ENCODE assay signal across 8 cellular contexts in genomic region chr1:61741682-61742619, GRCh38. TPM values are rescaled to one million over a fixed set of nuclear protein-coding genes. Genes with fewer than 3 reads are reported as not detected.
DNase-seq lines count a peak whose midpoint lies in the region; ATAC-seq, FAIRE-seq and TF ChIP-seq lines count a peak whose summit lies in the region.

TSS of gene PATJ (plus strand) at chr1:61742480. CDS start at chr1:61762893, 20,413 bp downstream.

- H2AFZ ChIP-seq in keratinocyte (ENCODE audit: control insufficient read depth, low read length) = peak within 1 kb of the TSS; percentile 96

- H3K9ac ChIP-seq in keratinocyte (ENCODE audit: control insufficient read depth, extremely low read depth, insufficient read depth, low read length) = peak within 1 kb of the TSS; percentile 91

- no peak for TF ChIP-seq CTCF in keratinocyte (optimal IDR thresholded peaks at IDR 0.05 in 1 of 3, IDR thresholded peaks at IDR 0.05 in 1 of 3, conservative IDR thresholded peaks at IDR 0.05 in 1 of 3; ENCODE audit: extremely low read depth in 1 of 3, insufficient read depth in 2 of 3, low read length in 3 of 3)

- dilution Hi-C loops in keratinocyte (cut with MboI; ENCODE audit: extremely low pct_ligation_motif_present, low sequenced_read_pairs) = no loop called here

- TF ChIP-seq EP300 in Ishikawa (IDR thresholded peaks at IDR 0.05; ENCODE audit: borderline replicate concordance) = no peak

- peak; percentile 69 for DNase-seq in DMS79 treated with DMSO at 0.1 percent for 48 hours (lab: John Stamatoyannopoulos, UW)
- peak; percentile 61 for DNase-seq in T-helper 22 cell (ENCODE audit: low read depth)
- peak; percentile 82 to 96 for DNase-seq in T47D (ENCODE audit: low read depth in 1 of 2, low spot score in 1 of 2)
- no peak for DNase-seq in keratinocyte (ENCODE audit: low read depth, low spot score)
- DNase-seq in stimulated activated CD4-positive, alpha-beta T cell treated with anti-CD3 and anti-CD28 coated beads, Interleukin-15, amount 100 ng/mL, for 1 hour (ENCODE audit: low read depth in 1 of 2, low spot score in 1 of 2) = peak; percentile 52 to 56
- DNase-seq in UCSD-AML1 (lab: John Stamatoyannopoulos, UW; ENCODE audit: unreplicated experiment) = no peak

- H3K79me2 ChIP-seq in keratinocyte (ENCODE audit: control insufficient read depth, insufficient read depth, low read length) = peaks cover 41% of the 10 kb centered on the region

- peak within 1 kb of the TSS; percentile 74 to 94 (median 92) for H3K4me3 ChIP-seq in keratinocyte (ENCODE audit: control insufficient read depth in 2 of 3, extremely low read depth in 1 of 3, insufficient read depth in 2 of 3, low read depth in 1 of 3, low read length in 3 of 3)

- no peaks in the 10 kb centered on the region for H3K9me1 ChIP-seq in keratinocyte (ENCODE audit: control insufficient read depth, extremely low read depth, insufficient read depth, low read length)

- no peak for FAIRE-seq in keratinocyte (lab: Jason Lieb, UNC)

- no peaks in the 10 kb centered on the region for H3K27me3 ChIP-seq in keratinocyte (ENCODE audit: control insufficient read depth, extremely low read depth, insufficient read depth, low read length)

- in situ Hi-C loops in T47D (cut with HindIII; ENCODE audit: low pct_unique_long_range_greater_than_20kb, low sequenced_read_pairs) = no loop called here

- H3K9me3 ChIP-seq in keratinocyte (ENCODE audit: control insufficient read depth, low read depth, low read length) = no peaks in the 10 kb centered on the region

- ATAC-seq in GM21447 (IDR thresholded peaks at IDR 0.05; ENCODE audit: unreplicated experiment) = peak; percentile 80

- peaks cover 25% of the 10 kb centered on the region for H3K4me1 ChIP-seq in keratinocyte (ENCODE audit: control insufficient read depth, extremely low read depth, insufficient read depth, low read length)

- no peaks in the 10 kb centered on the region for H3K36me3 ChIP-seq in keratinocyte (ENCODE audit: control insufficient read depth in 2 of 2, extremely low read depth in 1 of 2, insufficient read depth in 2 of 2, low read length in 2 of 2)

- no peaks in the 10 kb centered on the region for H4K20me1 ChIP-seq in keratinocyte (ENCODE audit: control insufficient read depth, extremely low read depth, insufficient read depth, low read length)

- TF ChIP-seq RAD21 in Ishikawa (IDR thresholded peaks at IDR 0.05; ENCODE audit: low read depth) = no peak

- H3K27ac ChIP-seq in keratinocyte (ENCODE audit: control insufficient read depth, insufficient read depth, low read length) = peak within 1 kb of the TSS; percentile 94

- H3K4me2 ChIP-seq in keratinocyte (ENCODE audit: control insufficient read depth, extremely low read depth, insufficient read depth, low read depth, low read length) = peak within 1 kb of the TSS; percentile 92

TF ChIP-seq in Ishikawa, 13 proteins besides CTCF, POLR2A, EP300 and RAD21:
- TF ChIP-seq TCF12 (IDR thresholded peaks at IDR 0.05; ENCODE audit: low read depth) (0 out of 2 replicates have a peak, but pooled peaks have one; percentile 37), CEBPB (IDR thresholded peaks at IDR 0.05) (no peak), EGR1 (IDR thresholded peaks at IDR 0.05) (no peak), MAX (IDR thresholded peaks at IDR 0.05) (peak; percentile 46), USF1 (IDR thresholded peaks at IDR 0.05) (no peak), YY1 (IDR thresholded peaks at IDR 0.05; ENCODE audit: low read depth) (0 out of 2 replicates have a peak, but pooled peaks have one; percentile 31), FOXM1 (IDR thresholded peaks at IDR 0.05; ENCODE audit: borderline replicate concordance, low read depth) (no peak), TEAD4 (IDR thresholded peaks at IDR 0.05) (0 out of 2 replicates have a peak, but pooled peaks have one; percentile 43), ZBTB7A (IDR thresholded peaks at IDR 0.05; ENCODE audit: low read depth) (no peak), CREB1 (IDR thresholded peaks at IDR 0.05; ENCODE audit: low read depth) (no peak), NFIC (IDR thresholded peaks at IDR 0.05) (0 out of 2 replicates have a peak, but pooled peaks have one; percentile 8), TAF1 (IDR thresholded peaks at IDR 0.05; ENCODE audit: low read depth) (no peak), REST (IDR thresholded peaks at IDR 0.05; ENCODE audit: low read depth) (no peak)

RNA-seq across cellular contexts. Expression of gene PATJ, which starts in this region (rescaled TPM):
- 19.7 to 28.1 TPM (median 24.1 TPM) in 3 replicates for polyA plus RNA-seq in keratinocyte
- 87.9 TPM for polyA plus RNA-seq in keratinocyte (2011; ENCODE audit: low read depth)
- 10.2 and 16.4 TPM in 2 replicates for polyA plus RNA-seq in keratinocyte (2011; cell fraction: cytosol; rRNA removed)
- 49.3 and 55.9 TPM in 2 replicates for polyA plus RNA-seq in keratinocyte (2011; cell fraction: nucleus; rRNA removed)
- 24.8 and 25.1 TPM in 2 replicates for polyA plus RNA-seq in keratinocyte (2012; ENCODE audit: low replicate concordance)
- polyA minus RNA-seq in keratinocyte = 14.8 to 126 TPM (median 57.2 TPM) in 3 replicates
- 20.7 TPM for polyA minus RNA-seq in keratinocyte (2011; cell fraction: cytosol; rRNA and poly(A)+ RNA removed)
- 109 and 227 TPM in 2 replicates for polyA minus RNA-seq in keratinocyte (2011; cell fraction: nucleus; rRNA and poly(A)+ RNA removed)

Comparison
In these comparisons a context has a peak if more than half of its experiments do, and no peak if none do; other contexts are left out.
1. DNase-seq: peak in DMS79 treated with DMSO at 0.1 percent for 48 hours (single experiment), T-helper 22 cell (single experiment), T47D (2 of 2) and stimulated activated CD4-positive, alpha-beta T cell treated with anti-CD3 and anti-CD28 coated beads, Interleukin-15, amount 100 ng/mL, for 1 hour (2 of 2); none in keratinocyte (single experiment) and UCSD-AML1 (single experiment).